In the genomic region with DNA sequence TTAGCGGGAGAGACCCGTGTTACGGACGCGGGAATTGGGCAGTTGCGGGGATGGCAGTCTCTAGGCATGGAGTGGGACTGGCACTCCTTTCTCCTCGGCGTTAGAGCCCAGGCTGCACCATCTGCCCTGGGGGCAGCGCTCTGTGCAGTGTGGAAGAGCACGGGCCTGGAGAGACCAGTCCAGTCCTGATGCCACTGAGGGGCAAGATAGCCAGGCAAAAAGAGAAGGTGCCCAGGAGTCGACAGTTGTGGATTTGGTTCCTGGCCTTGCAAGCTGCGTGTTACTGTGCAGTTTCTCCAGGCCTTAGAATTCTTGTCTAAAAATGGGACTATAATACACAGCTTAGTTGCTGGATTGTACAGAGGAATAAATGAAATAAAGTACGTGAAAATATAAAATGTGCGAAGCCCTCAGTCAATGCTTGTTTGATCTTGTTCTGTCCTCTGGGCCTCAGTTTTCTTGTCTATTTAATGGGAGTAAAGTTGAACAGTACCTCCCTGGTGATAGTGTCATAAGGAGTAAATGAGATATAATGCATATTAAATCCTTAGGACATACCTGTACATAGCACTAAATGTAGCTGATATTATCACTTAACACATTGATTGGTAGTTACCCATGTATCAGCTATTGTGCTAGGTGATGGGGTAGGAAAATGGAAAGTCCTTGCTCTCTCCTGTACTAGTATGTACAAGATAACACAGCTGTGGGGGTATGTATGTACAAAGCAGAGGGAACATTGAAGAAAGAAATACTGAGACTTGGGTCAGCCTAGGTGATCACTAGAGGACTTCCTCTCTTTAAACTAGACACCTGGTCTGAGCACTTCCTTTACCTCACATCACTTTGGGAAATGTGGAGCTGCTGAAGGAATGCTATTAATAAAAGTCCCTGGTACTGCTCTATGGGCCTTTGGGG, we compare ENCODE assay signal across 8 cellular contexts. TPM values are rescaled to one million over a fixed set of nuclear protein-coding genes. Genes with fewer than 3 reads are reported as not detected.
DNase-seq lines count a peak whose midpoint lies in the region; ATAC-seq and TF ChIP-seq lines count a peak whose summit lies in the region.

No MANE protein-coding gene starts in this region.

- H3K27ac ChIP-seq in foreskin keratinocyte: peak overlapping the region; percentile 87
- peak overlapping the region; percentile 82 for H3K27ac ChIP-seq in psoas muscle

- intact Hi-C loops in psoas muscle (cut with DNase I): no loop called here

- peaks cover 11% of the 10 kb centered on the region for H3K36me3 Mint-ChIP-seq in T-helper 2 cell treated with Interferon-gamma antibody and Interleukin-4, amounts not matched to agents 5 μg/mL and 100 μg/mL, for 36 hours (ENCODE audit: low read depth)
- peaks cover 6% of the 10 kb centered on the region for H3K36me3 Mint-ChIP-seq in T-cell

- DNase-seq in T-helper 2 cell treated with Interferon-gamma antibody and Interleukin-4, amounts not matched to agents 5 μg/mL and 100 μg/mL, for 36 hours (ENCODE audit: low spot score): no peak
- DNase-seq in T-helper 2 cell (no peak), T-cell (no peak), foreskin keratinocyte (peak in 1 of 2 donors; percentile 21), psoas muscle (no peak), NCI-H2029 (lab: John Stamatoyannopoulos, UW) (no peak), GM03348 (ENCODE audit: low spot score) (no peak)

- ATAC-seq in T-cell (replicated peaks in 1 of 4) (peak in 1 of 4 experiments; percentile 2), foreskin keratinocyte (peak; percentile 26), psoas muscle (peak; percentile 44 to 56 (median 49)), GM21717 (IDR thresholded peaks at IDR 0.05; ENCODE audit: unreplicated experiment) (no peak)

- peak overlapping the region; percentile 93 for H3K4me3 Mint-ChIP-seq in T-helper 2 cell treated with Interferon-gamma antibody and Interleukin-4, amounts not matched to agents 5 μg/mL and 100 μg/mL, for 36 hours
- peak overlapping the region; percentile 83 to 90 (median 87) for H3K4me3 Mint-ChIP-seq in T-cell

- H3K4me1 ChIP-seq in foreskin keratinocyte (peaks cover 4% of the 10 kb centered on the region), psoas muscle (peaks cover 28% of the 10 kb centered on the region)

- POLR2A ChIA-PET in T-cell (lab: Charles Lee): no interaction called here

- peak overlapping the region; percentile 84 for H3K27ac Mint-ChIP-seq in T-helper 2 cell treated with Interferon-gamma antibody and Interleukin-4, amounts not matched to agents 5 μg/mL and 100 μg/mL, for 36 hours
- H3K27ac Mint-ChIP-seq in T-cell: peak overlapping the region; percentile 52 to 82

- peak overlapping the region; percentile 89 for H3K4me3 ChIP-seq in psoas muscle

- no peaks in the 10 kb centered on the region for H3K9me3 Mint-ChIP-seq in T-helper 2 cell treated with Interferon-gamma antibody and Interleukin-4, amounts not matched to agents 5 μg/mL and 100 μg/mL, for 36 hours
- no peaks in the 10 kb centered on the region for H3K9me3 Mint-ChIP-seq in T-cell

- H3K9me3 ChIP-seq in psoas muscle: no peaks in the 10 kb centered on the region

- H3K36me3 ChIP-seq in psoas muscle (ENCODE audit: insufficient read depth in 1 of 2, low read depth in 1 of 2): no peaks in the 10 kb centered on the region

- no peak for TF ChIP-seq CTCF in foreskin keratinocyte (conservative IDR thresholded peaks at IDR 0.05)
- TF ChIP-seq CTCF in psoas muscle (IDR thresholded peaks at IDR 0.05): no peak

- H3K27me3 Mint-ChIP-seq in T-helper 2 cell treated with Interferon-gamma antibody and Interleukin-4, amounts not matched to agents 5 μg/mL and 100 μg/mL, for 36 hours (ENCODE audit: low read depth): peaks cover 3% of the 10 kb centered on the region
- no peaks in the 10 kb centered on the region for H3K27me3 Mint-ChIP-seq in T-cell

- WGBS in psoas muscle, 3 donors: 14 to 20% (median 17%) methylated on average over 13 to 14 of the region's 14 CpGs

- peaks cover 25% of the 10 kb centered on the region for H3K4me1 Mint-ChIP-seq in T-helper 2 cell treated with Interferon-gamma antibody and Interleukin-4, amounts not matched to agents 5 μg/mL and 100 μg/mL, for 36 hours (ENCODE audit: low read depth)
- peaks cover 45 to 51% (median 47%) of the 10 kb centered on the region in 3 donors for H3K4me1 Mint-ChIP-seq in T-cell

- CTCF ChIA-PET in T-cell (lab: Charles Lee): no interaction called here

- no peaks in the 10 kb centered on the region for H3K27me3 ChIP-seq in foreskin keratinocyte
- no peaks in the 10 kb centered on the region for H3K27me3 ChIP-seq in psoas muscle (ENCODE audit: insufficient read depth in 3 of 3, low read length in 2 of 3)

RNA-seq across cellular contexts. Expression of a gene that starts 1.2 kb away (rescaled TPM):
- 10 to 100 TPM; 58.9 to 85.0 (median 69.6) TPM for total RNA-seq in T-cell
- 92.5 and 97.3 TPM in 2 replicates for total RNA-seq in foreskin keratinocyte
- polyA plus RNA-seq in foreskin keratinocyte: 127 and 159 TPM in 2 replicates
- 100 to 1,000 TPM in 3 of 4 donors, 10 to 100 TPM in 1; 79.9 to 173 (median 137) TPM for total RNA-seq in psoas muscle
- polyA plus RNA-seq in psoas muscle: 100 to 1,000 TPM in 1 of 3 donors, 10 to 100 TPM in 2; 57.7 to 115 (median 59.4) TPM
